Comparison of ENCODE assay signal across 20 cellular contexts in genomic region chr6:12298017-12298958, GRCh38. TPM values are rescaled to one million over a fixed set of nuclear protein-coding genes. Genes with fewer than 3 reads are reported as not detected.
DNase-seq lines count a peak whose midpoint lies in the region; FAIRE-seq and TF ChIP-seq lines count a peak whose summit lies in the region.
"Had no signal": no experiment of that assay in that cellular context is flagged by ENCODE, and none has a peak within 500 bp of the region (broad histone marks: within the 10 kb centered on the region; RNA-seq: fewer than 3 reads in every experiment).

No MANE protein-coding gene starts in this region.

- H3K36me3 Mint-ChIP-seq in Calu3 (ENCODE audit: insufficient read depth, unreplicated experiment) (peaks cover 58% of the 10 kb centered on the region), osteocyte (ENCODE audit: unreplicated experiment) (peaks cover 12% of the 10 kb centered on the region)
- no peaks in the 10 kb centered on the region for H3K36me3 Mint-ChIP-seq in activated CD4-positive, alpha-beta T cell treated with anti-CD3 and anti-CD28 coated beads, Interleukin-2, amount 10 ng/mL, durations not matched to agents 7 days and 5 days (ENCODE audit: low read depth)

- peak overlapping the region; percentile 62 for H3K27ac Mint-ChIP-seq in Calu3 (ENCODE audit: unreplicated experiment)
- peak overlapping the region; percentile 23 for H3K27ac Mint-ChIP-seq in osteocyte (ENCODE audit: unreplicated experiment)
- no peak overlapping the region for H3K27ac Mint-ChIP-seq in activated CD4-positive, alpha-beta T cell treated with anti-CD3 and anti-CD28 coated beads, Interleukin-2, amount 10 ng/mL, durations not matched to agents 7 days and 5 days
- H3K27ac Mint-ChIP-seq: H9 had no signal

- H3K9me3 Mint-ChIP-seq in Calu3 (ENCODE audit: low read depth, unreplicated experiment): no peaks in the 10 kb centered on the region
- no peaks in the 10 kb centered on the region for H3K9me3 Mint-ChIP-seq in osteocyte (ENCODE audit: unreplicated experiment)
- no peaks in the 10 kb centered on the region for H3K9me3 Mint-ChIP-seq in activated CD4-positive, alpha-beta T cell treated with anti-CD3 and anti-CD28 coated beads, Interleukin-2, amount 10 ng/mL, durations not matched to agents 7 days and 5 days
- H3K9me3 Mint-ChIP-seq: H9 had no signal

- peak; percentile 95 for FAIRE-seq in TTC549 (lab: Jason Lieb, UNC)
- FAIRE-seq: HTR-8/SVneo had no signal

- CTCF ChIA-PET in Calu3 (lab: Charles Lee): interaction anchor here (1.3 to 5.2 kb wide), 3 partner anchors 12 to 206 kb away, joined by 3 to 21 read pairs (median 3); no protein-coding TSS in a partner anchor
- CTCF ChIA-PET in activated CD4-positive, alpha-beta T cell treated with anti-CD3 and anti-CD28 coated beads, Interleukin-2, amount 10 ng/mL, durations not matched to agents 7 days and 5 days (lab: Charles Lee): interaction anchor here (5.1 kb wide), 1 partner anchor 8 kb away, joined by 23 read pairs; the partner anchor contains the start of gene EDN1

- intact Hi-C loops in Calu3 (cut with micrococcal nuclease; ENCODE audit: unreplicated experiment): no loop called here

- H3K27me3 Mint-ChIP-seq in Calu3 (ENCODE audit: unreplicated experiment) (no peaks in the 10 kb centered on the region), osteocyte (ENCODE audit: unreplicated experiment) (no peaks in the 10 kb centered on the region)
- H3K27me3 Mint-ChIP-seq in activated CD4-positive, alpha-beta T cell treated with anti-CD3 and anti-CD28 coated beads, Interleukin-2, amount 10 ng/mL, durations not matched to agents 7 days and 5 days: peaks cover 5% of the 10 kb centered on the region

- H3K4me3 Mint-ChIP-seq in Calu3 (ENCODE audit: low read depth, unreplicated experiment) (peak overlapping the region; percentile 39), osteocyte (ENCODE audit: unreplicated experiment) (no peak overlapping the region)
- no peak overlapping the region for H3K4me3 Mint-ChIP-seq in activated CD4-positive, alpha-beta T cell treated with anti-CD3 and anti-CD28 coated beads, Interleukin-2, amount 10 ng/mL, durations not matched to agents 7 days and 5 days
- H3K4me3 Mint-ChIP-seq: H9 had no signal

- POLR2A ChIA-PET in activated CD4-positive, alpha-beta T cell treated with anti-CD3 and anti-CD28 coated beads, Interleukin-2, amount 10 ng/mL, durations not matched to agents 7 days and 5 days (lab: Charles Lee): no interaction called here

- no TSS peak for BruUV-seq in Calu3 (replicated peaks; lab: Mats Ljungman, UMichigan)

- peak overlapping the region; percentile 95 for H3K27ac ChIP-seq in epithelial cell of prostate
- H3K27ac ChIP-seq: C4-2B, HL-60 had no signal

- TF ChIP-seq CTCF in Calu3 (IDR thresholded peaks at IDR 0.05; ENCODE audit: unreplicated experiment) (no peak), osteocyte (IDR thresholded peaks at IDR 0.05) (no peak)

- H3K4me1 Mint-ChIP-seq in Calu3 (ENCODE audit: low read depth, unreplicated experiment) (peaks cover 47% of the 10 kb centered on the region), osteocyte (ENCODE audit: unreplicated experiment) (peaks cover 40% of the 10 kb centered on the region)
- no peaks in the 10 kb centered on the region for H3K4me1 Mint-ChIP-seq in activated CD4-positive, alpha-beta T cell treated with anti-CD3 and anti-CD28 coated beads, Interleukin-2, amount 10 ng/mL, durations not matched to agents 7 days and 5 days

- DNase-seq in Calu3 (no peak), epithelial cell of prostate (ENCODE audit: low read depth, low spot score) (no peak), osteocyte (ENCODE audit: extremely low spot score, unreplicated experiment) (no peak), HuH-7 (ENCODE audit: low spot score) (no peak)
- no peak for DNase-seq in stimulated activated CD4-positive, alpha-beta T cell treated with anti-CD3 and anti-CD28 coated beads, Interleukin-12 subunit alpha, Interleukin-12 subunit beta, amount 100 ng/mL, for 4 hours
- DNase-seq in activated CD4-positive, alpha-beta T cell treated with anti-CD3 and anti-CD28 coated beads, Interleukin-2, amount 10 ng/mL, durations not matched to agents 7 days and 5 days: no peak
- DNase-seq: ACHN, DMS 273 treated with DMSO at 0.1 percent for 48 hours, DND-41, H9, NCI-H1105 treated with DMSO at 0.1 percent for 48 hours, NCI-H1694, NCI-H2081 treated with DMSO at 0.1 percent for 48 hours, NCI-H446 treated with DMSO at 0.1 percent for 48 hours, SHP77 treated with DMSO at 0.1 percent for 48 hours, SK-N-SH had no signal

RNA-seq across cellular contexts. Expression of gene EDN1, which starts 8.1 kb away (rescaled TPM):
- total RNA-seq in Calu3 (2022): 24.7 and 40.6 TPM in 2 replicates
- total RNA-seq in osteocyte: 10.9 and 13.2 TPM in 2 replicates
- total RNA-seq in activated CD4-positive, alpha-beta T cell treated with anti-CD3 and anti-CD28 coated beads, Interleukin-2, amount 10 ng/mL, durations not matched to agents 7 days and 5 days: under 1 TPM in 1 of 2 experiments, not detected in 1; 0.10 TPM

Comparison
In these comparisons a context has a peak if more than half of its experiments do, and no peak if none do; other contexts are left out.
1. RNA of gene EDN1, which starts 8.1 kb away (total RNA-seq): 24.7 to 40.6 TPM in Calu3 and 10.9 to 13.2 TPM in osteocyte; 0.10 TPM in activated CD4-positive, alpha-beta T cell treated with anti-CD3 and anti-CD28 coated beads, Interleukin-2, amount 10 ng/mL, durations not matched to agents 7 days and 5 days; every median in the first group is over 10 times any median in the second.